In genomic region chr17:29589524-29590260, GRCh38 we compare ENCODE assay signal across 8 cellular contexts. TPM values are rescaled to one million over a fixed set of nuclear protein-coding genes. Genes with fewer than 3 reads are reported as not detected.
DNase-seq lines count a peak whose midpoint lies in the region; ATAC-seq and TF ChIP-seq lines count a peak whose summit lies in the region.

Gene GIT1 (minus strand): TSS chr17:29589648. CDS start chr17:29589378, 270 bp downstream.

- TF ChIP-seq CTCF in AG09319 (IDR thresholded peaks at IDR 0.05; ENCODE audit: low read depth, low read length) = no peak

- H3K27me3 Mint-ChIP-seq in activated CD8-positive, alpha-beta T cell treated with anti-CD3 and anti-CD28 coated beads, Interleukin-2, amount 10 ng/mL, durations not matched to agents 7 days and 5 days (ENCODE audit: low read depth) = no peaks in the 10 kb centered on the region

- no peaks in the 10 kb centered on the region for H3K36me3 ChIP-seq in effector memory CD4-positive, alpha-beta T cell (ENCODE audit: control insufficient read depth, insufficient read depth, low read length)

- H3K4me1 ChIP-seq in effector memory CD4-positive, alpha-beta T cell (ENCODE audit: control insufficient read depth, insufficient read depth, low read length, poor library complexity, severe bottlenecking) = peaks cover 62% of the 10 kb centered on the region

- ATAC-seq in HG03558 (IDR thresholded peaks at IDR 0.05; ENCODE audit: extremely low read depth, unreplicated experiment) = peak; percentile 40
- peak; percentile 74 for ATAC-seq in activated CD8-positive, alpha-beta T cell treated with anti-CD3 and anti-CD28 coated beads, Interleukin-2, amount 10 ng/mL, durations not matched to agents 7 days and 5 days

- peak within 1 kb of the TSS; percentile 90 for H3K27ac Mint-ChIP-seq in activated CD8-positive, alpha-beta T cell treated with anti-CD3 and anti-CD28 coated beads, Interleukin-2, amount 10 ng/mL, durations not matched to agents 7 days and 5 days

- peak; percentile 54 for DNase-seq in AG09319 (ENCODE audit: extremely low read depth, low read depth)
- peak; percentile 70 for DNase-seq in NCI-H82 treated with DMSO at 0.1 percent for 48 hours (lab: John Stamatoyannopoulos, UW; ENCODE audit: unreplicated experiment)
- peak; percentile 87 for DNase-seq in activated CD8-positive, alpha-beta T cell treated with anti-CD3 and anti-CD28 coated beads, Interleukin-2, amount 10 ng/mL, durations not matched to agents 7 days and 5 days
- DNase-seq in effector memory CD4-positive, alpha-beta T cell = peak; percentile 70 to 77 (median 73)
- peak; percentile 94 for DNase-seq in medulla oblongata (ENCODE audit: extremely low spot score)
- DNase-seq in stimulated activated CD4-positive, alpha-beta T cell treated with anti-CD3 and anti-CD28 coated beads, TNF-alpha, amount 100 ng/mL, for 48 hours (ENCODE audit: low read depth in 3 of 3) = peak in 2 of 3 donors; percentile 69 to 79

- no peaks in the 10 kb centered on the region for H3K27me3 ChIP-seq in effector memory CD4-positive, alpha-beta T cell (replicated peaks; ENCODE audit: control insufficient read depth, insufficient read depth, low read length, poor library complexity, severe bottlenecking)

- CTCF ChIA-PET in activated CD8-positive, alpha-beta T cell treated with anti-CD3 and anti-CD28 coated beads, Interleukin-2, amount 10 ng/mL, durations not matched to agents 7 days and 5 days (lab: Charles Lee) = interaction anchor here (2.3 to 2.7 kb wide), 2 partner anchors 22 to 25 kb away, joined by 8 to 21 read pairs; partner anchors contain the start of genes ABHD15 and TP53I13

- H3K36me3 Mint-ChIP-seq in activated CD8-positive, alpha-beta T cell treated with anti-CD3 and anti-CD28 coated beads, Interleukin-2, amount 10 ng/mL, durations not matched to agents 7 days and 5 days (ENCODE audit: low read depth) = peaks cover 2% of the 10 kb centered on the region

- no peaks in the 10 kb centered on the region for H3K9me3 ChIP-seq in effector memory CD4-positive, alpha-beta T cell (ENCODE audit: control insufficient read depth, low read length)

- TF ChIP-seq POLR2A in GM19193 (IDR thresholded peaks at IDR 0.05; ENCODE audit: extremely low read depth, insufficient read depth, insufficient read length) = peak; percentile 20

- peak within 1 kb of the TSS; percentile 67 for H3K27ac ChIP-seq in effector memory CD4-positive, alpha-beta T cell (ENCODE audit: insufficient read depth, low read length, poor library complexity, severe bottlenecking)

- POLR2A ChIA-PET in activated CD8-positive, alpha-beta T cell treated with anti-CD3 and anti-CD28 coated beads, Interleukin-2, amount 10 ng/mL, durations not matched to agents 7 days and 5 days (lab: Charles Lee) = interaction anchor here (1.5 to 2.2 kb wide), 2 partner anchors 19 to 26 kb away, joined by 4 to 14 read pairs; no protein-coding TSS in a partner anchor

- peaks cover 73% of the 10 kb centered on the region for H3K4me1 Mint-ChIP-seq in activated CD8-positive, alpha-beta T cell treated with anti-CD3 and anti-CD28 coated beads, Interleukin-2, amount 10 ng/mL, durations not matched to agents 7 days and 5 days (ENCODE audit: low read depth)

- H3K9me3 Mint-ChIP-seq in activated CD8-positive, alpha-beta T cell treated with anti-CD3 and anti-CD28 coated beads, Interleukin-2, amount 10 ng/mL, durations not matched to agents 7 days and 5 days (ENCODE audit: insufficient read depth) = no peaks in the 10 kb centered on the region

- peak within 1 kb of the TSS; percentile 79 for H3K4me3 ChIP-seq in effector memory CD4-positive, alpha-beta T cell (ENCODE audit: insufficient read depth, low read depth, low read length, poor library complexity, severe bottlenecking)

- H3K4me3 Mint-ChIP-seq in activated CD8-positive, alpha-beta T cell treated with anti-CD3 and anti-CD28 coated beads, Interleukin-2, amount 10 ng/mL, durations not matched to agents 7 days and 5 days = peak within 1 kb of the TSS; percentile 97

RNA-seq across cellular contexts. Expression of gene GIT1, which starts in this region (rescaled TPM):
- 10 to 100 TPM; 72.7 to 75.1 TPM for total RNA-seq in activated CD8-positive, alpha-beta T cell treated with anti-CD3 and anti-CD28 coated beads, Interleukin-2, amount 10 ng/mL, durations not matched to agents 7 days and 5 days

Comparison
In these comparisons a context has a peak if more than half of its experiments do, and no peak if none do; other contexts are left out.
1. Peak in every context shown above with its lines: DNase-seq, ATAC-seq, H3K4me3 ChIP-seq and H3K27ac ChIP-seq.